1 cellular context compared by ENCODE assay signal in genomic region chr1:197471248-197472035, GRCh38.
TF ChIP-seq lines count a peak whose summit lies in the region.

No MANE protein-coding gene starts in this region.

TF ChIP-seq in IMR-90, 13 proteins besides CTCF, POLR2A, EP300 and RAD21 (continued from another document):
- TF ChIP-seq CEBPB (IDR thresholded peaks at IDR 0.05; ENCODE audit: low read depth, low read length) (no peak), RFX5 (IDR thresholded peaks at IDR 0.05; ENCODE audit: low read depth, low read length) (no peak), CHD1 (IDR thresholded peaks at IDR 0.05; ENCODE audit: low read depth, low read length) (no peak), MAZ (IDR thresholded peaks at IDR 0.05; ENCODE audit: borderline replicate concordance, low read depth, low read length) (no peak), NFE2L2 (IDR thresholded peaks at IDR 0.05; ENCODE audit: low read depth, low read length) (no peak), MXI1 (IDR thresholded peaks at IDR 0.05; ENCODE audit: borderline replicate concordance, low read depth, low read length) (no peak), SMC3 (IDR thresholded peaks at IDR 0.05; ENCODE audit: low read depth, low read length) (no peak)
